ENCODE assay signal across 9 cellular contexts in genomic region chr9:116365056-116365471, GRCh38.
DNase-seq lines count a peak whose midpoint lies in the region; ATAC-seq and TF ChIP-seq lines count a peak whose summit lies in the region.
"Had no signal": no experiment of that assay in that cellular context is flagged by ENCODE, and none has a peak within 500 bp of the region (broad histone marks: within the 10 kb centered on the region; RNA-seq: fewer than 3 reads in every experiment).

No MANE protein-coding gene starts in this region.

- in situ Hi-C loops in G401 (cut with HindIII; ENCODE audit: low sequenced_read_pairs) = no loop called here

- TF ChIP-seq CTCF in fibroblast of the aortic adventitia (IDR thresholded peaks at IDR 0.05; ENCODE audit: insufficient read depth, low read length) = peak; percentile 34

- peak; percentile 34 for DNase-seq in DMS 273 treated with DMSO at 0.1 percent for 48 hours (lab: John Stamatoyannopoulos, UW)
- peak; percentile 36 to 63 for DNase-seq in NCI-H526 (lab: John Stamatoyannopoulos, UW)
- peak; percentile 71 for DNase-seq in fibroblast of the aortic adventitia (ENCODE audit: low read depth)
- DNase-seq in pons (ENCODE audit: low spot score) = peak; percentile 40
- DNase-seq in G401 (ENCODE audit: low spot score) = no peak
- DNase-seq: NCI-H187 had no signal

- ATAC-seq in GM18873 (IDR thresholded peaks at IDR 0.05; ENCODE audit: low FRiP score, unreplicated experiment) = no peak
- ATAC-seq in HG02759 (IDR thresholded peaks at IDR 0.05; ENCODE audit: unreplicated experiment) = no peak
- ATAC-seq in HG03457 (IDR thresholded peaks at IDR 0.05; ENCODE audit: unreplicated experiment) = no peak

- no peak overlapping the region for H3K4me3 ChIP-seq in fibroblast of the aortic adventitia (ENCODE audit: low read depth, low read length)
